ENCODE assay signal across 15 cellular contexts in genomic region chr1:160243767-160244166, GRCh38. TPM values are rescaled to one million over a fixed set of nuclear protein-coding genes. Genes with fewer than 3 reads are reported as not detected.
"Had no signal": no experiment of that assay in that cellular context is flagged by ENCODE, and none has a peak within 500 bp of the region (broad histone marks: within the 10 kb centered on the region; RNA-seq: fewer than 3 reads in every experiment).

No MANE protein-coding gene starts in this region.

- H3K27ac ChIP-seq: colonic mucosa, epithelial cell of prostate, transverse colon had no signal

- H3K9me3 ChIP-seq: colonic mucosa, transverse colon had no signal

- H3K27me3 Mint-ChIP-seq: activated naive CD8-positive, alpha-beta T cell; naive B cell had no signal

- H3K4me1 ChIP-seq: colonic mucosa, transverse colon had no signal

- H3K27me3 ChIP-seq: colonic mucosa, transverse colon had no signal

- H3K4me3 ChIP-seq: colonic mucosa, smooth muscle cell, transverse colon had no signal

- H3K27ac Mint-ChIP-seq: activated naive CD8-positive, alpha-beta T cell had no signal

- H3K4me3 Mint-ChIP-seq: activated naive CD8-positive, alpha-beta T cell; immature natural killer cell; naive B cell had no signal

- DNase-seq: activated CD4-positive, alpha-beta T cell treated with anti-CD3 and anti-CD28 coated beads, Interleukin-2, amount 50 U/mL, for 4 hours; activated CD4-positive, CD25-positive, alpha-beta regulatory T cell treated with anti-CD3 and anti-CD28 coated beads, Interleukin-2, amount 50 U/mL, for 72 hours; activated effector memory CD4-positive, alpha-beta T cell treated with anti-CD3 and anti-CD28 coated beads, Interleukin-2, amount 50 U/mL, for 16 hours; activated T-cell treated with anti-CD3 and anti-CD28 coated beads, Interleukin-2, amount 50 U/mL, for 1 hour; amygdala; colonic mucosa; effector CD4-positive, alpha-beta T cell; immature natural killer cell; left cardiac atrium; naive B cell; transverse colon had no signal

- H3K9me3 Mint-ChIP-seq: immature natural killer cell, naive B cell had no signal

RNA-seq across cellular contexts. Expression of gene CASQ1, which starts 53.4 kb away (rescaled TPM):
- total RNA-seq: colonic mucosa, lung microvascular endothelial cell had no signal
- polyA plus RNA-seq: immature natural killer cell, smooth muscle cell had no signal
